In the genomic region with DNA sequence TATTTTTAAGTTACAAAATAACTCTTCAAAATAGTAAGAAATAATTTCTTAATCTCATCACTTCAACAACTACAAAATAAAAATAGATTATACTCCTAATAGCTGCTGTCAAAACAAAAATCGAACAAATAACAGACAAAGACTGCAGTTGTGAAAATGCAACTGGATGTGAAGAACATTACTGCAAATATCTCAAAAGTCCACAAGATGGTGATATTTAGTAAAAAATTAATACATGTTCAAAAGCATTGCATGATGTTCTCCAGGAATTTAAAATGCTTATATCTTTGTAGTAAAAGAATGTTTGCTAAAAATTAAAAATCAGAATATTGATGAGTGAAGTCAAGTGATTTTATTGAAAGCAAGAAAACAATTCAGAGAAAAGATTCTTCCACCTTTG, we compare ENCODE assay signal across 11 cellular contexts.
A peak's percentile ranks its signal among the peaks of the same experiment; 100 is the strongest.
DNase-seq lines count a peak whose midpoint lies in the region; ATAC-seq and TF ChIP-seq lines count a peak whose summit lies in the region.
"Had no signal": no experiment of that assay in that cellular context is flagged by ENCODE, and none has a peak within 500 bp of the region (broad histone marks: within the 10 kb centered on the region; RNA-seq: fewer than 3 reads in every experiment).

No MANE protein-coding gene starts in this region.

- 93 to 98% (median 97%) methylated on average over 1 of the region's 1 CpG for WGBS in heart left ventricle, 4 donors

- H3K27me3 ChIP-seq in heart left ventricle (no peaks in the 10 kb centered on the region), right atrium auricular region (no peaks in the 10 kb centered on the region)

- H3K36me3 ChIP-seq in heart left ventricle = peaks cover 0 to 64% (median 7%) of the 10 kb centered on the region in 9 donors
- peaks cover 15% of the 10 kb centered on the region for H3K36me3 ChIP-seq in right atrium auricular region

- H3K9me3 ChIP-seq in heart left ventricle (no peaks in the 10 kb centered on the region), right atrium auricular region (no peaks in the 10 kb centered on the region)

- ATAC-seq in heart left ventricle = no peak
- no peak for ATAC-seq in HG03520 (IDR thresholded peaks at IDR 0.05; ENCODE audit: unreplicated experiment)
- ATAC-seq in GM19328 (IDR thresholded peaks at IDR 0.05; ENCODE audit: unreplicated experiment) = no peak
- ATAC-seq in HG02610 (IDR thresholded peaks at IDR 0.05; ENCODE audit: unreplicated experiment) = no peak

- H3K4me1 ChIP-seq in heart left ventricle = peaks cover 0 to 23% (median 8%) of the 10 kb centered on the region in 12 donors
- peaks cover 0 to 8% of the 10 kb centered on the region in 2 donors for H3K4me1 ChIP-seq in right atrium auricular region

- TF ChIP-seq CTCF in heart left ventricle (IDR thresholded peaks at IDR 0.05) = peak in 10 of 12 donors; percentile 15 to 54 (median 38)
- peak in 1 of 2 donors; percentile 54 for TF ChIP-seq CTCF in right atrium auricular region (IDR thresholded peaks at IDR 0.05)

- H3K27ac ChIP-seq in heart left ventricle (no peak overlapping the region), right atrium auricular region (no peak overlapping the region)

- TF ChIP-seq POLR2A in heart left ventricle (IDR thresholded peaks at IDR 0.05) = no peak

- H3K4me3 ChIP-seq in heart left ventricle (no peak overlapping the region), right atrium auricular region (no peak overlapping the region)

- intact Hi-C loops in heart left ventricle (cut with DNase I) = loop anchor here in 4 of 10 donors (5.0 to 10.0 kb wide), 3 partner anchors 61 to 1221 kb away; a partner anchor contains a TSS

- DNase-seq in heart left ventricle = no peak
- DNase-seq in right atrium auricular region (ENCODE audit: low spot score) = no peak
- peak; percentile 10 for DNase-seq in RPMI7951 (ENCODE audit: low read depth)
- peak; percentile 21 for DNase-seq in globus pallidus (ENCODE audit: low spot score)
- DNase-seq in NOMO-1 (lab: John Stamatoyannopoulos, UW; ENCODE audit: unreplicated experiment in 2 of 2) = no peak
- DNase-seq: activated CD8-positive, alpha-beta memory T cell treated with anti-CD3 and anti-CD28 coated beads for 24 hours; NCI-H187; nucleus accumbens had no signal

Comparison
In these comparisons a context has a peak if more than half of its experiments do, and no peak if none do; other contexts are left out.
1. DNase-seq: peak in RPMI7951 (single experiment) and globus pallidus (single experiment); none in heart left ventricle (0 of 5), right atrium auricular region (single experiment) and NOMO-1 (0 of 2).